8 cellular contexts compared by ENCODE assay signal in the genomic region with DNA sequence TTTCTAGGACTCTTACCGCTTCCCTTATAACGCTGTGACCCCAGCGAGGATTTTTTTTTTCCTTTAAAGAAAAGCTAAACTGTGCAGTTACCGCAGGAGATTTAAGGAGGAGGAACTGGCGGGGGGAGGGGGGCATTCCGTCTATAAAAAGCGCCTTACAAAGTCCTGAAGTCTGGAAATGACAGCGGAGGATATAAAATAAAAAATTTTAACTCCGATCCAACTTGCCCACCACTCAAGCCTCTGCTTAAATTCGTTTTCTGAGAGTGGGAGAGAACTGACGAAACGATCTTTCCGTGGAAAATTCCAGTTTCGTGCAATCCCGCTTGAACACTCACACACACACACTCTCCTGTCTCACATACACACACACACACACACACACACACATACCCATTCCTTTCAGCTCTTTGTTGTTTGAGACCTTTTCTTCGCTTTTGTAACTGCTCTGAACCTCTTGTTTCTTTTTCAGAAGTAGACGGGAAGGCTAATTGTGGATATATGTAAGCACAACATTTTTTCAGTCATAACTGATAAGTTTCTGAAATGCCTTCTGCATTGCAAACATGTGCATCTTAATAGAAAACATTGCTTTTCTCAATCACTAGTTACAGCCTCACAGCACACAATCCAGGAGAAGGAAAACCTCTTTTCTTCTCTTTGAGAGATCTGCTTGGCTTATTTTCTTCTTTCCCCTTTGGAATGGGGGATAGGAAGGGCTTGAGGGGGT. TPM values are rescaled to one million over a fixed set of nuclear protein-coding genes. Genes with fewer than 3 reads are reported as not detected.
DNase-seq lines count a peak whose midpoint lies in the region; ATAC-seq, FAIRE-seq and TF ChIP-seq lines count a peak whose summit lies in the region.

No MANE protein-coding gene starts in this region.

- H3K4me2 ChIP-seq in hepatocyte: peak overlapping the region; percentile 94

- no peak for FAIRE-seq in small intestine (lab: Jason Lieb, UNC)

- H3K27me3 ChIP-seq in hepatocyte (peaks cover 94% of the 10 kb centered on the region), small intestine (ENCODE audit: control insufficient read depth in 2 of 2, insufficient read depth in 2 of 2, low read length in 2 of 2) (peaks cover 6 to 37% of the 10 kb centered on the region in 2 donors)

- H3K36me3 ChIP-seq in hepatocyte (replicated peaks; ENCODE audit: insufficient read depth, low read depth) (no peaks in the 10 kb centered on the region), small intestine (ENCODE audit: control insufficient read depth in 2 of 2, insufficient read depth in 2 of 2, low read length in 2 of 2) (no peaks in the 10 kb centered on the region)

- peak overlapping the region; percentile 84 for H2AFZ ChIP-seq in hepatocyte

- H3K4me3 Mint-ChIP-seq in activated CD8-positive, alpha-beta T cell treated with anti-CD3 and anti-CD28 coated beads, Interleukin-2, amount 10 ng/mL, durations not matched to agents 7 days and 5 days: peak overlapping the region; percentile 60

- no peaks in the 10 kb centered on the region for H3K9me2 ChIP-seq in hepatocyte (replicated peaks; ENCODE audit: insufficient read depth)

- H3K27ac ChIP-seq in hepatocyte (peak overlapping the region; percentile 42), small intestine (ENCODE audit: low read depth in 1 of 2, low read length in 1 of 2) (peak overlapping the region in 1 of 2 donors; percentile 77)

- no peak for TF ChIP-seq CTCF in hepatocyte (IDR thresholded peaks at IDR 0.05; ENCODE audit: poor library complexity)

- H3K79me2 ChIP-seq in hepatocyte: no peaks in the 10 kb centered on the region

- H3K4me1 Mint-ChIP-seq in activated CD8-positive, alpha-beta T cell treated with anti-CD3 and anti-CD28 coated beads, Interleukin-2, amount 10 ng/mL, durations not matched to agents 7 days and 5 days (ENCODE audit: low read depth): peaks cover 26% of the 10 kb centered on the region

- H3K4me3 ChIP-seq in hepatocyte: peak overlapping the region; percentile 71
- H3K4me3 ChIP-seq in small intestine (ENCODE audit: low read depth in 1 of 2, low read length in 2 of 2): peak overlapping the region; percentile 7 to 9

- H3K4me1 ChIP-seq in hepatocyte (ENCODE audit: insufficient read depth) (peaks cover 23% of the 10 kb centered on the region), small intestine (ENCODE audit: control insufficient read depth in 2 of 2, insufficient read depth in 1 of 2, low read depth in 1 of 2, low read length in 1 of 2) (peaks cover 0 to 4% of the 10 kb centered on the region in 2 donors)

- CTCF ChIA-PET in activated CD8-positive, alpha-beta T cell treated with anti-CD3 and anti-CD28 coated beads, Interleukin-2, amount 10 ng/mL, durations not matched to agents 7 days and 5 days (lab: Charles Lee): interaction anchor here (1.7 kb wide), 1 partner anchor 12 kb away, joined by 7 read pairs; no protein-coding TSS in a partner anchor

- H3K9me3 Mint-ChIP-seq in activated CD8-positive, alpha-beta T cell treated with anti-CD3 and anti-CD28 coated beads, Interleukin-2, amount 10 ng/mL, durations not matched to agents 7 days and 5 days (ENCODE audit: insufficient read depth): no peaks in the 10 kb centered on the region

- peaks cover 75% of the 10 kb centered on the region for H3K27me3 Mint-ChIP-seq in activated CD8-positive, alpha-beta T cell treated with anti-CD3 and anti-CD28 coated beads, Interleukin-2, amount 10 ng/mL, durations not matched to agents 7 days and 5 days (ENCODE audit: low read depth)

- H4K20me1 ChIP-seq in hepatocyte (ENCODE audit: insufficient read depth, poor library complexity, severe bottlenecking): no peaks in the 10 kb centered on the region

- H3K9me3 ChIP-seq in hepatocyte (ENCODE audit: low read depth) (no peaks in the 10 kb centered on the region), small intestine (ENCODE audit: control insufficient read depth, low read depth) (no peaks in the 10 kb centered on the region)

- ATAC-seq in activated CD8-positive, alpha-beta T cell treated with anti-CD3 and anti-CD28 coated beads, Interleukin-2, amount 10 ng/mL, durations not matched to agents 7 days and 5 days: no peak
- no peak for ATAC-seq in HG03095 (IDR thresholded peaks at IDR 0.05; ENCODE audit: unreplicated experiment)

- 6% methylated on average over 17 of the region's 17 CpGs for WGBS in hepatocyte (ENCODE audit: low lambda C conversion rate, missing lambda C conversion rate)
- 4 to 14% (median 6%) methylated on average over 17 of the region's 17 CpGs for WGBS in small intestine, 3 donors

- DNase-seq in H4 (ENCODE audit: low spot score): peak; percentile 7
- DNase-seq in activated CD8-positive, alpha-beta T cell treated with anti-CD3 and anti-CD28 coated beads, Interleukin-2, amount 10 ng/mL, durations not matched to agents 7 days and 5 days: no peak
- DNase-seq in hepatocyte (ENCODE audit: low spot score): peak; percentile 8
- no peak for DNase-seq in small intestine
- DNase-seq in SK-N-DZ (ENCODE audit: low spot score): no peak
- no peak for DNase-seq in AG08395 (ENCODE audit: low spot score)
- no peak for DNase-seq in Kasumi-1 (lab: John Stamatoyannopoulos, UW)

- H3K36me3 Mint-ChIP-seq in activated CD8-positive, alpha-beta T cell treated with anti-CD3 and anti-CD28 coated beads, Interleukin-2, amount 10 ng/mL, durations not matched to agents 7 days and 5 days (ENCODE audit: low read depth): no peaks in the 10 kb centered on the region

- POLR2A ChIA-PET in activated CD8-positive, alpha-beta T cell treated with anti-CD3 and anti-CD28 coated beads, Interleukin-2, amount 10 ng/mL, durations not matched to agents 7 days and 5 days (lab: Charles Lee): no interaction called here

- no peak overlapping the region for H3K27ac Mint-ChIP-seq in activated CD8-positive, alpha-beta T cell treated with anti-CD3 and anti-CD28 coated beads, Interleukin-2, amount 10 ng/mL, durations not matched to agents 7 days and 5 days

RNA-seq across cellular contexts. Expression of gene HPSE2, which starts 0.7 kb away (rescaled TPM):
- total RNA-seq in H4 (2014; rRNA removed; shearing (Covaris generic)): not detected in 2 replicates
- not detected for total RNA-seq in activated CD8-positive, alpha-beta T cell treated with anti-CD3 and anti-CD28 coated beads, Interleukin-2, amount 10 ng/mL, durations not matched to agents 7 days and 5 days
- 2.4 and 5.7 TPM in 2 replicates for total RNA-seq in hepatocyte
- polyA plus RNA-seq in hepatocyte (3.7 and 4.2 TPM in 2 replicates), small intestine (1 to 10 TPM in 1 of 3 donors, under 1 TPM in 2; 0.22 to 1.6 (median 0.81) TPM)
- polyA plus RNA-seq in SK-N-DZ (2014; cell fraction: cytosol; rRNA removed): not detected in 2 replicates
- polyA plus RNA-seq in SK-N-DZ (2014; cell fraction: nucleus; rRNA removed): not detected in 2 replicates

Comparison
In these comparisons a context has a peak if more than half of its experiments do, and no peak if none do; other contexts are left out.
1. DNase-seq: peak in H4 (single experiment) and hepatocyte (single experiment); none in activated CD8-positive, alpha-beta T cell treated with anti-CD3 and anti-CD28 coated beads, Interleukin-2, amount 10 ng/mL, durations not matched to agents 7 days and 5 days (single experiment), small intestine (single experiment), SK-N-DZ (single experiment), AG08395 (single experiment) and Kasumi-1 (0 of 2).